Comparison of ENCODE assay signal across 8 cellular contexts in genomic region chr12:57239587-57240068, GRCh38. TPM values are rescaled to one million over a fixed set of nuclear protein-coding genes. Genes with fewer than 3 reads are reported as not detected.
DNase-seq lines count a peak whose midpoint lies in the region; ATAC-seq, FAIRE-seq and TF ChIP-seq lines count a peak whose summit lies in the region.

No MANE protein-coding gene starts in this region.

- DNase-seq in activated CD4-positive, alpha-beta T cell treated with anti-CD3 and anti-CD28 coated beads, Interleukin-2, amount 10 ng/mL, durations not matched to agents 24 days and 14 days, result no peak
- DNase-seq in activated CD4-positive, alpha-beta T cell treated with anti-CD3 and anti-CD28 coated beads for 1 hour, result no peak
- DNase-seq in PC-3 (no peak), endothelial cell of umbilical vein (ENCODE audit: low read depth, low spot score) (no peak), sigmoid colon (no peak), mucosa of gallbladder (ENCODE audit: low spot score) (no peak), A172 (ENCODE audit: low spot score) (no peak)

- H3K4me3 Mint-ChIP-seq in activated CD4-positive, alpha-beta T cell treated with anti-CD3 and anti-CD28 coated beads, Interleukin-2, amount 10 ng/mL, durations not matched to agents 24 days and 14 days, result peak overlapping the region; percentile 92

- peaks cover 61% of the 10 kb centered on the region for H3K4me1 Mint-ChIP-seq in activated CD4-positive, alpha-beta T cell treated with anti-CD3 and anti-CD28 coated beads, Interleukin-2, amount 10 ng/mL, durations not matched to agents 24 days and 14 days

- POLR2A ChIA-PET in PC-3 (lab: Charles Lee; ENCODE audit: unreplicated experiment) (no interaction called here), endothelial cell of umbilical vein (lab: Charles Lee) (interaction anchor here (1.0 kb wide), 1 partner anchor 10 kb away, joined by 3 read pairs; the partner anchor contains the start of gene SHMT2)

- H3K9me1 ChIP-seq in endothelial cell of umbilical vein (replicated peaks; ENCODE audit: control insufficient read depth, extremely low read depth, insufficient read depth, low read length), result no peaks in the 10 kb centered on the region

- H3K27me3 Mint-ChIP-seq in activated CD4-positive, alpha-beta T cell treated with anti-CD3 and anti-CD28 coated beads, Interleukin-2, amount 10 ng/mL, durations not matched to agents 24 days and 14 days, result peaks cover 41% of the 10 kb centered on the region

- CTCF ChIA-PET in PC-3 (lab: Charles Lee) (interaction anchor here (0.6 to 1.9 kb wide), 4 partner anchors 10 to 112 kb away, joined by 5 to 11 read pairs (median 8); partner anchors contain the start of genes LRP1 and SHMT2), endothelial cell of umbilical vein (lab: Charles Lee) (interaction anchor here (1.0 to 10.7 kb wide), 11 partner anchors 9 to 238 kb away, joined by 4 to 214 read pairs (median 9); partner anchors contain the start of genes NXPH4, SHMT2 and STAC3)

- no peaks in the 10 kb centered on the region for H3K9me3 Mint-ChIP-seq in activated CD4-positive, alpha-beta T cell treated with anti-CD3 and anti-CD28 coated beads, Interleukin-2, amount 10 ng/mL, durations not matched to agents 24 days and 14 days

- H3K4me1 ChIP-seq in PC-3 (ENCODE audit: insufficient read depth, low read length) (peaks cover 33% of the 10 kb centered on the region), endothelial cell of umbilical vein (ENCODE audit: control insufficient read depth, extremely low read depth, insufficient read depth, low read length) (peaks cover 28% of the 10 kb centered on the region), sigmoid colon (peaks cover 0 to 67% (median 58%) of the 10 kb centered on the region in 4 donors)

- no peaks in the 10 kb centered on the region for H3K9me2 ChIP-seq in PC-3 (replicated peaks; ENCODE audit: low read length)

- H3K27ac ChIP-seq in PC-3 (ENCODE audit: low read length) (no peak overlapping the region), endothelial cell of umbilical vein (ENCODE audit: insufficient read depth, low read depth, low read length) (no peak overlapping the region), sigmoid colon (peak overlapping the region in 1 of 4 donors; percentile 32)

- H3F3A ChIP-seq in PC-3 (ENCODE audit: low read length, unreplicated experiment), result no peaks in the 10 kb centered on the region

- no peaks in the 10 kb centered on the region for H3K9me3 ChIP-seq in PC-3 (ENCODE audit: low read length)
- no peaks in the 10 kb centered on the region for H3K9me3 ChIP-seq in endothelial cell of umbilical vein (replicated peaks; ENCODE audit: control insufficient read depth, insufficient read depth, low read length)
- H3K9me3 ChIP-seq in sigmoid colon, result no peaks in the 10 kb centered on the region

- WGBS in sigmoid colon, 2 donors, result 4 to 7% methylated on average over 15 of the region's 15 CpGs

- peak overlapping the region; percentile 91 for H3K27ac Mint-ChIP-seq in activated CD4-positive, alpha-beta T cell treated with anti-CD3 and anti-CD28 coated beads, Interleukin-2, amount 10 ng/mL, durations not matched to agents 24 days and 14 days

- no peaks in the 10 kb centered on the region for H3K79me2 ChIP-seq in PC-3 (ENCODE audit: low read length)
- no peaks in the 10 kb centered on the region for H3K79me2 ChIP-seq in endothelial cell of umbilical vein (ENCODE audit: control insufficient read depth, insufficient read depth, low read length)

- dilution Hi-C loops in endothelial cell of umbilical vein (cut with MboI; ENCODE audit: extremely low pct_ligation_motif_present, low sequenced_read_pairs), result no loop called here

- BruUV-seq in PC-3 (replicated peaks; lab: Mats Ljungman, UMichigan) (TSS peak; percentile 25), endothelial cell of umbilical vein (replicated peaks; lab: Mats Ljungman, UMichigan) (no TSS peak)

- TF ChIP-seq POLR2A in endothelial cell of umbilical vein (IDR thresholded peaks at IDR 0.05; ENCODE audit: low read depth, low read length) (no peak), sigmoid colon (IDR thresholded peaks at IDR 0.05) (no peak)

- TF ChIP-seq EP300 in sigmoid colon (IDR thresholded peaks at IDR 0.05), result no peak

- H3K27me3 ChIP-seq in PC-3 (ENCODE audit: low read length) (peaks cover 16% of the 10 kb centered on the region), endothelial cell of umbilical vein (ENCODE audit: control insufficient read depth in 2 of 2, insufficient read depth in 2 of 2, low read length in 2 of 2) (peaks cover 58% of the 10 kb centered on the region in 2 experiments), sigmoid colon (peaks cover 66 to 95% (median 90%) of the 10 kb centered on the region in 3 donors)

- peak overlapping the region; percentile 98 for H3K4me2 ChIP-seq in PC-3 (ENCODE audit: low read length)
- H3K4me2 ChIP-seq in endothelial cell of umbilical vein (ENCODE audit: insufficient read depth, low read length), result peak overlapping the region; percentile 72

- FAIRE-seq in endothelial cell of umbilical vein (lab: Jason Lieb, UNC), result no peak

- intact Hi-C loops in activated CD4-positive, alpha-beta T cell treated with anti-CD3 and anti-CD28 coated beads, Interleukin-2, amount 10 ng/mL, durations not matched to agents 24 days and 14 days (cut with micrococcal nuclease), result loop anchor here (1.0 to 10.0 kb wide), 5 partner anchors 10 to 605 kb away; partner anchors contain the start of genes BAZ2A, R3HDM2 and SHMT2
- intact Hi-C loops in PC-3 (cut with micrococcal nuclease) (loop anchor here (1.0 kb wide), 1 partner anchor 26 kb away; no protein-coding TSS in a partner anchor), endothelial cell of umbilical vein (cut with micrococcal nuclease) (loop anchor here (1.0 to 5.0 kb wide), 5 partner anchors 9 to 127 kb away; partner anchors contain the start of genes LRP1 and STAT6), sigmoid colon (cut with DNase I) (loop anchor here (1.0 to 5.0 kb wide), 2 partner anchors 25 to 167 kb away; no protein-coding TSS in a partner anchor)

- H2AFZ ChIP-seq in PC-3 (ENCODE audit: low read length), result peak overlapping the region; percentile 79
- H2AFZ ChIP-seq in endothelial cell of umbilical vein (ENCODE audit: low read depth, low read length), result peak overlapping the region; percentile 41

- H3K4me3 ChIP-seq in PC-3 (ENCODE audit: low read length) (peak overlapping the region; percentile 70), endothelial cell of umbilical vein (replicated peaks in 1 of 3; ENCODE audit: insufficient read depth in 1 of 3, low read depth in 1 of 3, low read length in 3 of 3) (peak overlapping the region; percentile 30 to 53 (median 40)), sigmoid colon (peak overlapping the region; percentile 15 to 54 (median 46))

- peaks cover 12% of the 10 kb centered on the region for H3K36me3 Mint-ChIP-seq in activated CD4-positive, alpha-beta T cell treated with anti-CD3 and anti-CD28 coated beads, Interleukin-2, amount 10 ng/mL, durations not matched to agents 24 days and 14 days (ENCODE audit: low read depth)

- H4K20me1 ChIP-seq in PC-3 (ENCODE audit: low read length) (no peaks in the 10 kb centered on the region), endothelial cell of umbilical vein (replicated peaks; ENCODE audit: control insufficient read depth, extremely low read depth, insufficient read depth, low read length) (no peaks in the 10 kb centered on the region)

- TF ChIP-seq CTCF in PC-3 (conservative IDR thresholded peaks at IDR 0.05; ENCODE audit: low read depth, low read length) (no peak), endothelial cell of umbilical vein (IDR thresholded peaks at IDR 0.05; ENCODE audit: extremely low read depth in 1 of 2, insufficient read depth in 1 of 2, low read depth in 1 of 2, low read length in 2 of 2) (no peak), sigmoid colon (IDR thresholded peaks at IDR 0.05) (no peak)

- no peaks in the 10 kb centered on the region; the same call in 1 of the 2 replicates for H3K36me3 ChIP-seq in PC-3 (ENCODE audit: low read depth, low read length)
- H3K36me3 ChIP-seq in endothelial cell of umbilical vein (ENCODE audit: control insufficient read depth in 2 of 2, extremely low read depth in 1 of 2, insufficient read depth in 2 of 2, low read length in 2 of 2), result no peaks in the 10 kb centered on the region
- H3K36me3 ChIP-seq in sigmoid colon, result peaks cover 0 to 4% (median 0%) of the 10 kb centered on the region in 4 donors

- ATAC-seq in PC-3 (peak; percentile 0; the same call in 1 of the 2 replicates), HG02885 (IDR thresholded peaks at IDR 0.05; ENCODE audit: poor library complexity, unreplicated experiment) (no peak)

- H3K9ac ChIP-seq in PC-3 (ENCODE audit: low read length) (peak overlapping the region; percentile 31; the same call in 1 of the 2 replicates), endothelial cell of umbilical vein (replicated peaks; ENCODE audit: extremely low read depth, insufficient read depth, low read length) (no peak overlapping the region)

RNA-seq across cellular contexts. Expression of gene SHMT2, which starts 10.1 kb away (rescaled TPM):
- total RNA-seq in activated CD4-positive, alpha-beta T cell treated with anti-CD3 and anti-CD28 coated beads, Interleukin-2, amount 10 ng/mL, durations not matched to agents 24 days and 14 days, result 297 and 310 TPM in 2 replicates
- total RNA-seq in PC-3 (2014; rRNA removed) (210 and 263 TPM in 2 replicates), endothelial cell of umbilical vein (148 and 155 TPM in 2 replicates), sigmoid colon (10 to 100 TPM; 24.6 to 52.2 (median 34.5) TPM), mucosa of gallbladder (65.1 TPM)
- polyA plus RNA-seq in endothelial cell of umbilical vein (243 and 287 TPM in 2 replicates), sigmoid colon (100 to 1,000 TPM in 1 of 3 donors, 10 to 100 TPM in 2; 26.6 to 100 (median 29.4) TPM)
- polyA plus RNA-seq in endothelial cell of umbilical vein (2011; cell fraction: cytosol; rRNA removed), result 200 and 222 TPM in 2 replicates
- 221 and 233 TPM in 2 replicates for polyA plus RNA-seq in endothelial cell of umbilical vein (2011; cell fraction: nucleus; rRNA removed)
- polyA plus RNA-seq in endothelial cell of umbilical vein (2012), result 126 and 146 TPM in 2 replicates
- polyA minus RNA-seq in endothelial cell of umbilical vein, result 158 and 166 TPM in 2 replicates
- 225 TPM for polyA minus RNA-seq in endothelial cell of umbilical vein (2011; cell fraction: cytosol; rRNA and poly(A)+ RNA removed)
- polyA minus RNA-seq in endothelial cell of umbilical vein (2011; cell fraction: nucleus; rRNA and poly(A)+ RNA removed), result 89.4 and 105 TPM in 2 replicates
- 208 and 223 TPM in 2 replicates for total RNA-seq in A172 (2014; rRNA removed; shearing (Covaris generic))

RNA-seq across cellular contexts. Expression of gene STAC3, which starts 11.4 kb away (rescaled TPM):
- total RNA-seq in activated CD4-positive, alpha-beta T cell treated with anti-CD3 and anti-CD28 coated beads, Interleukin-2, amount 10 ng/mL, durations not matched to agents 24 days and 14 days, result 4.9 and 5.5 TPM in 2 replicates
- 1.4 and 1.8 TPM in 2 replicates for total RNA-seq in PC-3 (2014; rRNA removed)
- total RNA-seq in endothelial cell of umbilical vein, result 0.55 and 1.0 TPM in 2 replicates
- polyA plus RNA-seq in endothelial cell of umbilical vein, result 0.08 and 0.36 TPM in 2 replicates
- 0.18 and 0.35 TPM in 2 replicates for polyA plus RNA-seq in endothelial cell of umbilical vein (2011; cell fraction: cytosol; rRNA removed)
- polyA plus RNA-seq in endothelial cell of umbilical vein (2011; cell fraction: nucleus; rRNA removed), result 1.6 and 2.2 TPM in 2 replicates
- 0.60 TPM in 2 replicates for polyA plus RNA-seq in endothelial cell of umbilical vein (2012)
- polyA minus RNA-seq in endothelial cell of umbilical vein, result not detected in 2 replicates
- polyA minus RNA-seq in endothelial cell of umbilical vein (2011; cell fraction: cytosol; rRNA and poly(A)+ RNA removed), result not detected
- 1.4 and 1.6 TPM in 2 replicates for polyA minus RNA-seq in endothelial cell of umbilical vein (2011; cell fraction: nucleus; rRNA and poly(A)+ RNA removed)
- total RNA-seq in sigmoid colon, result 1 to 10 TPM in 3 of 4 donors, under 1 TPM in 1; 0.41 to 2.8 (median 1.8) TPM
- 1 to 10 TPM; 1.2 to 4.6 (median 1.8) TPM for polyA plus RNA-seq in sigmoid colon
- total RNA-seq in mucosa of gallbladder, result 3.6 TPM
- total RNA-seq in A172 (2014; rRNA removed; shearing (Covaris generic)), result 0.59 and 0.89 TPM in 2 replicates

RNA-seq across cellular contexts. Expression of gene NXPH4, which starts 23.0 kb away (rescaled TPM):
- 0.47 and 0.73 TPM in 2 replicates for total RNA-seq in activated CD4-positive, alpha-beta T cell treated with anti-CD3 and anti-CD28 coated beads, Interleukin-2, amount 10 ng/mL, durations not matched to agents 24 days and 14 days
- 10.7 and 15.1 TPM in 2 replicates for total RNA-seq in PC-3 (2014; rRNA removed)
- total RNA-seq in endothelial cell of umbilical vein, result not detected in 2 replicates
- polyA plus RNA-seq in endothelial cell of umbilical vein, result 0.07 TPM in 1 of 2 replicates, not detected in the other
- polyA plus RNA-seq in endothelial cell of umbilical vein (2011; cell fraction: cytosol; rRNA removed), result 0.04 and 0.06 TPM in 2 replicates
- polyA plus RNA-seq in endothelial cell of umbilical vein (2011; cell fraction: nucleus; rRNA removed), result not detected in 2 replicates
- polyA plus RNA-seq in endothelial cell of umbilical vein (2012), result not detected in 2 replicates
- 0.11 TPM in 1 of 2 replicates, not detected in the other for polyA minus RNA-seq in endothelial cell of umbilical vein
- polyA minus RNA-seq in endothelial cell of umbilical vein (2011; cell fraction: cytosol; rRNA and poly(A)+ RNA removed), result 2.8 TPM
- not detected in 2 replicates for polyA minus RNA-seq in endothelial cell of umbilical vein (2011; cell fraction: nucleus; rRNA and poly(A)+ RNA removed)
- total RNA-seq in sigmoid colon, result not detected
- polyA plus RNA-seq in sigmoid colon, result under 1 TPM in 1 of 3 donors, not detected in 2; 0.13 TPM
- total RNA-seq in mucosa of gallbladder, result 0.83 TPM
- 5.3 and 5.8 TPM in 2 replicates for total RNA-seq in A172 (2014; rRNA removed; shearing (Covaris generic))
